ENCODE assay signal across 14 cellular contexts in genomic region chr20:48463916-48464315, GRCh38.
DNase-seq lines count a peak whose midpoint lies in the region; ATAC-seq and TF ChIP-seq lines count a peak whose summit lies in the region.
"Had no signal": no experiment of that assay in that cellular context is flagged by ENCODE, and none has a peak within 500 bp of the region (broad histone marks: within the 10 kb centered on the region; RNA-seq: fewer than 3 reads in every experiment).

No MANE protein-coding gene starts in this region.

- H3K27ac ChIP-seq in osteoblast (ENCODE audit: low read depth, low read length) = peak overlapping the region; percentile 79
- H3K27ac ChIP-seq: KMS-11 had no signal

- H3K27me3 ChIP-seq in MG63 (no peaks in the 10 kb centered on the region), osteoblast (ENCODE audit: insufficient read depth, low read length) (no peaks in the 10 kb centered on the region)

- peak overlapping the region; percentile 90 for H2AFZ ChIP-seq in osteoblast (ENCODE audit: low read length)

- TF ChIP-seq CTCF in fibroblast of the aortic adventitia (IDR thresholded peaks at IDR 0.05; ENCODE audit: insufficient read depth, low read length) (no peak), osteoblast (IDR thresholded peaks at IDR 0.05; ENCODE audit: extremely low read depth, low read depth, low read length) (no peak)

- DNase-seq in Ammon's horn (ENCODE audit: low spot score) = peak; percentile 17
- peak; percentile 68 for DNase-seq in MG63
- DNase-seq in fibroblast of the aortic adventitia (ENCODE audit: low read depth) = peak; percentile 34
- peak; percentile 95 for DNase-seq in osteoblast (ENCODE audit: insufficient read length, low spot score, missing footprints)
- no peak for DNase-seq in HPDE6-E6E7 (ENCODE audit: extremely low spot score)
- DNase-seq in midbrain (lab: John Stamatoyannopoulos, UW) = no peak
- no peak for DNase-seq in DMS53 (lab: John Stamatoyannopoulos, UW)
- DNase-seq: activated CD8-positive, alpha-beta memory T cell treated with anti-CD3 and anti-CD28 coated beads, Interleukin-2, amount 50 U/mL, for 48 hours; amniotic stem cell; CD4-positive, CD25-positive, alpha-beta regulatory T cell; effector memory CD8-positive, alpha-beta T cell; naive B cell had no signal

- H3K9me3 ChIP-seq in MG63 (no peaks in the 10 kb centered on the region), osteoblast (ENCODE audit: low read depth, low read length) (no peaks in the 10 kb centered on the region)

- no peaks in the 10 kb centered on the region for H3K79me2 ChIP-seq in osteoblast (ENCODE audit: insufficient read depth, low read length)

- H3K4me1 ChIP-seq in osteoblast (ENCODE audit: insufficient read depth, low read length) = peaks cover 12% of the 10 kb centered on the region

- peak overlapping the region; percentile 53 for H3K4me2 ChIP-seq in osteoblast (ENCODE audit: insufficient read depth, low read length)
- H3K4me2 ChIP-seq: KMS-11 had no signal

- H4K20me1 ChIP-seq in osteoblast (ENCODE audit: insufficient read depth, low read length) = no peaks in the 10 kb centered on the region

- H3K4me3 ChIP-seq in MG63 (no peak overlapping the region), fibroblast of the aortic adventitia (ENCODE audit: low read depth, low read length) (no peak overlapping the region), osteoblast (ENCODE audit: insufficient read depth, low read length) (peak overlapping the region; percentile 28)

- H3K36me3 ChIP-seq in MG63 (no peaks in the 10 kb centered on the region), osteoblast (ENCODE audit: insufficient read depth, low read length) (no peaks in the 10 kb centered on the region)

- no peak for ATAC-seq in GM21529 (IDR thresholded peaks at IDR 0.05; ENCODE audit: unreplicated experiment)
- ATAC-seq: effector memory CD8-positive, alpha-beta T cell had no signal

Comparison
In these comparisons a context has a peak if more than half of its experiments do, and no peak if none do; other contexts are left out.
1. DNase-seq: peak in Ammon's horn (single experiment), MG63 (single experiment), fibroblast of the aortic adventitia (single experiment) and osteoblast (single experiment); none in HPDE6-E6E7 (single experiment), midbrain (single experiment) and DMS53 (single experiment).